15 cellular contexts compared by ENCODE assay signal in the genomic region with DNA sequence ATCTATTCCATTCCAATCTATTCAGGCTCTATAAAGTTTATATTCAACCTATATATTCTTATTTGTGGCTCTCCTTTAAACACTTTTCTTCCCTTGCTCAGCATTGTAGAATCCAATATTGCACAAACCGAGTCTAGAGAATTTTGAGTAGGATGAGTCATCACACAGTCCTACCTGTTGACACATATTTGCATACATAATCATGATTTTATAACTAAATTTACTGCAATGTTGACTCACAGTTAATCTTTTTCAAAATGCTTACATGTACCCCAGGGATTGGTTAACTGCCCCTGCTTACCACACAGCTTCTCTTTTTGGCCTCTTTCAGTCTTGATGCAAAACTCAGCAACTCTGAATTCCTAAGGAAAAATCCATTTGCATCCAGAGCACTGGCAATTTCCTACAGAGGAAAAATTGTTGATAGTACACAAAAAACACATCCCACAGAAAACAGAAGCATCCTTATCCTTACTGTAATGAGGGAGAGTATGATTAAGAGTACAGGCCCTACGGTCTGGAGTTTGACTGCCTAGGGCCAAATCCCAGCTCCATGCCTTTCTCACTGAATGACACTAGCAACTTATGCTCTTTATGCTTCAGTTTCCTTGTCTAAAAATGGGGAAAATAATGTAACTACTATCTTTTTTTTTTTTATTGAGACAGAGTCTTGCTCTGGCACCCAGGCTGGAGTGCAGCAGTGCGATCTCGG. TPM values are rescaled to one million over a fixed set of nuclear protein-coding genes. Genes with fewer than 3 reads are reported as not detected.
DNase-seq lines count a peak whose midpoint lies in the region; ATAC-seq and TF ChIP-seq lines count a peak whose summit lies in the region.
"Had no signal": no experiment of that assay in that cellular context is flagged by ENCODE, and none has a peak within 500 bp of the region (broad histone marks: within the 10 kb centered on the region; RNA-seq: fewer than 3 reads in every experiment).

No MANE protein-coding gene starts in this region.

- no peak for ATAC-seq in gastrocnemius medialis
- ATAC-seq: stimulated activated effector memory CD8-positive, alpha-beta T cell treated with anti-CD3 and anti-CD28 coated beads, Interleukin-12 subunit alpha, Interleukin-12 subunit beta, amount 100 ng/mL, for 72 hours had no signal

- no peaks in the 10 kb centered on the region for H3K9me3 Mint-ChIP-seq in activated CD4-positive, alpha-beta memory T cell treated with anti-CD3 and anti-CD28 coated beads for 36 hours
- H3K9me3 Mint-ChIP-seq: CD4-positive, alpha-beta memory T cell; IgD-negative memory B cell; stimulated activated effector memory CD8-positive, alpha-beta T cell treated with anti-CD3 and anti-CD28 coated beads, Interleukin-12 subunit alpha, Interleukin-12 subunit beta, amount 100 ng/mL, for 72 hours had no signal

- POLR2A ChIA-PET in activated CD4-positive, alpha-beta memory T cell treated with anti-CD3 and anti-CD28 coated beads for 36 hours (lab: Charles Lee): no interaction called here

- H3K27ac Mint-ChIP-seq in activated CD4-positive, alpha-beta memory T cell treated with anti-CD3 and anti-CD28 coated beads for 36 hours: no peak overlapping the region
- H3K27ac Mint-ChIP-seq: activated naive CD8-positive, alpha-beta T cell; IgD-negative memory B cell; stimulated activated effector memory CD8-positive, alpha-beta T cell treated with anti-CD3 and anti-CD28 coated beads, Interleukin-12 subunit alpha, Interleukin-12 subunit beta, amount 100 ng/mL, for 72 hours had no signal

- no peak overlapping the region for H3K4me3 ChIP-seq in AG10803 (ENCODE audit: low read length)
- no peak overlapping the region for H3K4me3 ChIP-seq in NB4 (ENCODE audit: low read depth, low read length)
- no peak overlapping the region for H3K4me3 ChIP-seq in astrocyte of the spinal cord (ENCODE audit: low read depth, low read length)
- H3K4me3 ChIP-seq in gastrocnemius medialis: no peak overlapping the region
- H3K4me3 ChIP-seq: HAP-1 had no signal

- CTCF ChIA-PET in activated CD4-positive, alpha-beta memory T cell treated with anti-CD3 and anti-CD28 coated beads for 36 hours (lab: Charles Lee): interaction anchor here (1.4 kb wide), 1 partner anchor 12 kb away, joined by 5 read pairs; no protein-coding TSS in a partner anchor

- H3K27me3 ChIP-seq in gastrocnemius medialis: no peaks in the 10 kb centered on the region

- TF ChIP-seq CTCF in AG10803 (conservative IDR thresholded peaks at IDR 0.05; ENCODE audit: low read length) (no peak), NB4 (IDR thresholded peaks at IDR 0.05; ENCODE audit: low read depth, low read length) (no peak), astrocyte of the spinal cord (IDR thresholded peaks at IDR 0.05; ENCODE audit: low read depth, low read length) (no peak), gastrocnemius medialis (IDR thresholded peaks at IDR 0.05 in 4 of 5, conservative IDR thresholded peaks at IDR 0.05 in 1 of 5) (no peak)

- peaks cover 3% of the 10 kb centered on the region for H3K36me3 Mint-ChIP-seq in activated CD4-positive, alpha-beta memory T cell treated with anti-CD3 and anti-CD28 coated beads for 36 hours
- H3K36me3 Mint-ChIP-seq: IgD-negative memory B cell; stimulated activated effector memory CD8-positive, alpha-beta T cell treated with anti-CD3 and anti-CD28 coated beads, Interleukin-12 subunit alpha, Interleukin-12 subunit beta, amount 100 ng/mL, for 72 hours had no signal

- H3K36me3 ChIP-seq in gastrocnemius medialis: peaks cover 0 to 1% of the 10 kb centered on the region in 2 donors
- H3K36me3 ChIP-seq: HAP-1 had no signal

- no peaks in the 10 kb centered on the region for H3K27me3 Mint-ChIP-seq in activated CD4-positive, alpha-beta memory T cell treated with anti-CD3 and anti-CD28 coated beads for 36 hours
- H3K27me3 Mint-ChIP-seq: activated naive CD8-positive, alpha-beta T cell; CD4-positive, alpha-beta memory T cell; IgD-negative memory B cell had no signal

- in situ Hi-C loops in astrocyte of the spinal cord (cut with HindIII; ENCODE audit: low sequenced_read_pairs): no loop called here
- in situ Hi-C loops in gastrocnemius medialis (cut with MboI; ENCODE audit: low sequenced_read_pairs in 4 of 4): no loop called here

- no peaks in the 10 kb centered on the region for H3K4me1 Mint-ChIP-seq in activated CD4-positive, alpha-beta memory T cell treated with anti-CD3 and anti-CD28 coated beads for 36 hours (ENCODE audit: low read depth)
- H3K4me1 Mint-ChIP-seq: CD4-positive, alpha-beta memory T cell had no signal

- no peaks in the 10 kb centered on the region for H3K9me3 ChIP-seq in gastrocnemius medialis
- H3K9me3 ChIP-seq: HAP-1 had no signal

- DNase-seq in AG10803 (ENCODE audit: low read depth) (peak; percentile 88), NB4 (ENCODE audit: low read depth) (peak; percentile 49), astrocyte of the spinal cord (ENCODE audit: low read depth, low spot score) (peak; percentile 13), kidney tubule cell (ENCODE audit: low spot score) (peak; percentile 59), NCI-H1092 treated with DMSO at 0.1 percent for 48 hours (lab: John Stamatoyannopoulos, UW) (no peak), gastrocnemius medialis (no peak)
- DNase-seq in activated CD4-positive, alpha-beta memory T cell treated with anti-CD3 and anti-CD28 coated beads for 36 hours: no peak
- DNase-seq in NK-92 treated with Interleukin-12 subunit alpha and Interleukin-12 subunit beta, amount 100 ng/mL, for 24 hours (lab: John Stamatoyannopoulos, UW): no peak
- DNase-seq: CD4-positive, alpha-beta memory T cell; hypothalamus had no signal

- no peak for TF ChIP-seq POLR2A in NB4 (IDR thresholded peaks at IDR 0.05; ENCODE audit: extremely low read depth, insufficient read length)
- TF ChIP-seq POLR2A in gastrocnemius medialis (IDR thresholded peaks at IDR 0.05): no peak

- H3K4me3 Mint-ChIP-seq in activated CD4-positive, alpha-beta memory T cell treated with anti-CD3 and anti-CD28 coated beads for 36 hours: no peak overlapping the region
- H3K4me3 Mint-ChIP-seq: activated naive CD8-positive, alpha-beta T cell; CD4-positive, alpha-beta memory T cell; IgD-negative memory B cell; stimulated activated effector memory CD8-positive, alpha-beta T cell treated with anti-CD3 and anti-CD28 coated beads, Interleukin-12 subunit alpha, Interleukin-12 subunit beta, amount 100 ng/mL, for 72 hours had no signal

- H3K4me1 ChIP-seq in gastrocnemius medialis: no peaks in the 10 kb centered on the region
- H3K4me1 ChIP-seq: parathyroid adenoma had no signal

- no peak overlapping the region for H3K27ac ChIP-seq in gastrocnemius medialis
- H3K27ac ChIP-seq: parathyroid adenoma had no signal

- intact Hi-C loops in activated CD4-positive, alpha-beta memory T cell treated with anti-CD3 and anti-CD28 coated beads for 36 hours (cut with micrococcal nuclease): no loop called here
- intact Hi-C loops in gastrocnemius medialis (cut with DNase I; ENCODE audit: low total_unique reads): no loop called here

RNA-seq across cellular contexts. Expression of gene CEP350, which starts 28.0 kb away (rescaled TPM):
- 10 to 100 TPM; 31.7 to 34.2 TPM for total RNA-seq in activated CD4-positive, alpha-beta memory T cell treated with anti-CD3 and anti-CD28 coated beads for 36 hours
- total RNA-seq in gastrocnemius medialis: 100 to 1,000 TPM in 3 of 4 donors, 10 to 100 TPM in 1; 83.7 to 197 (median 157) TPM

RNA-seq across cellular contexts. Expression of gene TOR1AIP1, which starts 44.6 kb away (rescaled TPM):
- total RNA-seq in activated CD4-positive, alpha-beta memory T cell treated with anti-CD3 and anti-CD28 coated beads for 36 hours: 10 to 100 TPM; 57.4 to 57.7 TPM
- total RNA-seq in gastrocnemius medialis: 100 to 1,000 TPM in 1 of 4 donors, 10 to 100 TPM in 3; 66.1 to 148 (median 68.8) TPM

RNA-seq across cellular contexts. Expression of gene TOR1AIP2, which starts 49.0 kb away (rescaled TPM):
- total RNA-seq in activated CD4-positive, alpha-beta memory T cell treated with anti-CD3 and anti-CD28 coated beads for 36 hours: 10 to 100 TPM; 42.3 to 45.9 TPM
- 100 to 1,000 TPM in 3 of 4 donors, 10 to 100 TPM in 1; 78.7 to 274 (median 129) TPM for total RNA-seq in gastrocnemius medialis

Comparison
In these comparisons a context has a peak if more than half of its experiments do, and no peak if none do; other contexts are left out.
1. DNase-seq: peak in AG10803 (single experiment), NB4 (single experiment), astrocyte of the spinal cord (single experiment) and kidney tubule cell (single experiment); none in NCI-H1092 treated with DMSO at 0.1 percent for 48 hours (single experiment), activated CD4-positive, alpha-beta memory T cell treated with anti-CD3 and anti-CD28 coated beads for 36 hours (single experiment), NK-92 treated with Interleukin-12 subunit alpha and Interleukin-12 subunit beta, amount 100 ng/mL, for 24 hours (single experiment) and gastrocnemius medialis (0 of 2).